Comparison of ENCODE assay signal across 9 cellular contexts in the genomic region with DNA sequence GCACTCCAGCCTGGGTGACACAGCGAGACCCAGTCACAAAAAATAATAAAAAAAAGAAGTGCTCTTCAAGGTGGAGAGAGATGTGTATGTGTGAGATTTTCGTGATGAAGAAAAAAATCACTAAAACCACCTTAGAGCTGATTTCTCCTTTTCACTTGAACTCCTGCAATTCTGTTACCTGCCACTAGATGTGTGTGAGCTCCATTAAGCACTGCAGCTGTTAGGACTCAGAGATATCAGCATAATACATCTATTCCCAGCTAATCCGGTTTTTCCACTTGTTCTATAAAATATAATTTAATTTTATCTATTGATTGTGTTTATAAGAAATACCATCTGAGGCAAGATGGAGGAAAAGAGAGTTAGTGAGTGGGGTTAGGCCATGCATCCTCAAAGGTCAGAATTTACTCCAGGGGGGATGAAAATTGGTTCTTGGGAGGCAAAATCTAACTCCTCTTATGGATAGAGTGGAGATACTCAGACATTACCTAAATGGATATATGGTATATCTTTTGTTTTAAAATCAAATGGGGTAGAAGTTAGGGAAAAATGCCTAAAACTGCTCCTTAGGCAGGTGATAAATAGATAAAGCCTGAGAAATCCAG.
DNase-seq lines count a peak whose midpoint lies in the region; ATAC-seq, FAIRE-seq and TF ChIP-seq lines count a peak whose summit lies in the region.
"Had no signal": no experiment of that assay in that cellular context is flagged by ENCODE, and none has a peak within 500 bp of the region (broad histone marks: within the 10 kb centered on the region; RNA-seq: fewer than 3 reads in every experiment).

No MANE protein-coding gene starts in this region.

- H3K79me2 ChIP-seq in K562 (ENCODE audit: control insufficient read depth, insufficient read depth, low read length): no peaks in the 10 kb centered on the region

- no peaks in the 10 kb centered on the region for H3K27me3 ChIP-seq in K562 (ENCODE audit: control insufficient read depth in 2 of 2, insufficient read depth in 2 of 2, low read length in 2 of 2)
- H3K27me3 ChIP-seq: BLaER1 had no signal

- CTCF ChIA-PET in K562 (lab: Yijun Ruan, JAX; ENCODE audit: low intra/inter-chr PET ratio): no interaction called here

- no peaks in the 10 kb centered on the region for H3K9me3 ChIP-seq in K562 (replicated peaks; ENCODE audit: control insufficient read depth, insufficient read depth, low read depth, low read length)
- H3K9me3 ChIP-seq: BLaER1 had no signal

- peak; percentile 72 for ATAC-seq in GM21723 (IDR thresholded peaks at IDR 0.05; ENCODE audit: unreplicated experiment)
- peak; percentile 68; the same call in 2 of the 3 replicates for ATAC-seq in K562
- ATAC-seq in GM19463 (IDR thresholded peaks at IDR 0.05; ENCODE audit: unreplicated experiment): no peak

- intact Hi-C loops in K562 (cut with micrococcal nuclease): no loop called here

- H2AFZ ChIP-seq in K562 (ENCODE audit: low read depth, low read length): no peak overlapping the region

- no peaks in the 10 kb centered on the region for H4K20me1 ChIP-seq in K562 (replicated peaks; ENCODE audit: control insufficient read depth, insufficient read depth, low read length)
- H4K20me1 ChIP-seq: BLaER1 had no signal

- no peaks in the 10 kb centered on the region for H3K9me1 ChIP-seq in K562 (ENCODE audit: control insufficient read depth, insufficient read depth, low read length)

- FAIRE-seq in K562 (lab: Jason Lieb, UNC): peak; percentile 69

- no peaks in the 10 kb centered on the region for H3K36me3 ChIP-seq in K562 (ENCODE audit: control insufficient read depth, insufficient read depth, low read length)
- H3K36me3 ChIP-seq: BLaER1 had no signal

- TF ChIP-seq EP300 in K562 (IDR thresholded peaks at IDR 0.05; ENCODE audit: low read length): no peak

- BruUV-seq in K562 (replicated peaks; lab: Mats Ljungman, UMichigan): no TSS peak

- 0% methylated on average over 3 of the region's 3 CpGs for WGBS in K562 (ENCODE audit: insufficient coverage, low coverage, missing lambda C conversion rate)

- TF ChIP-seq POLR2A in K562 (conservative IDR thresholded peaks at IDR 0.05): no peak

- H3K4me1 ChIP-seq in K562 (replicated peaks in 1 of 2; ENCODE audit: control insufficient read depth in 2 of 2, insufficient read depth in 2 of 2, low read length in 2 of 2): no peaks in the 10 kb centered on the region
- H3K4me1 ChIP-seq: BLaER1 had no signal

- H3K4me2 ChIP-seq in K562 (ENCODE audit: insufficient read depth, low read length): no peak overlapping the region
- H3K4me2 ChIP-seq: BLaER1 had no signal

- H3K27ac ChIP-seq in K562 (ENCODE audit: extremely low read depth, low read depth, low read length): no peak overlapping the region
- H3K27ac ChIP-seq: BLaER1 had no signal

- H3K9ac ChIP-seq in K562 (ENCODE audit: insufficient read depth in 1 of 2, low read depth in 2 of 2, low read length in 2 of 2): no peak overlapping the region
- H3K9ac ChIP-seq: BLaER1 had no signal

- POLR2A ChIA-PET in K562 (lab: Yijun Ruan, JAX): interaction anchor here (0.6 kb wide), 1 partner anchor 7 kb away, joined by 3 read pairs; no protein-coding TSS in a partner anchor

- no peak overlapping the region for H3K4me3 ChIP-seq in K562
- H3K4me3 ChIP-seq: BLaER1 had no signal

- peak; percentile 14 to 40 for TF ChIP-seq RAD21 in K562 (CRISPR knock-in tag; conservative IDR thresholded peaks at IDR 0.05 in 1 of 2, IDR thresholded peaks at IDR 0.05 in 1 of 2)

- in situ Hi-C loops in K562 (cut with MboI): loop anchor here (25.0 kb wide), 1 partner anchor 852 kb away; no protein-coding TSS in a partner anchor

- DNase-seq in DMS79 treated with DMSO at 0.1 percent for 48 hours (lab: John Stamatoyannopoulos, UW) (peak; percentile 42), DMS79 (lab: John Stamatoyannopoulos, UW) (no peak), NCI-H1694 treated with DMSO at 0.1 percent for 48 hours (lab: John Stamatoyannopoulos, UW) (peak; percentile 72), K562 (ENCODE audit: extremely low read depth in 1 of 4, low spot score in 3 of 4) (peak; percentile 12 to 28 (median 22)), medulla oblongata (ENCODE audit: extremely low spot score) (peak; percentile 20)
- no peak for DNase-seq in activated CD4-positive, CD25-positive, alpha-beta regulatory T cell (lab: John Stamatoyannopoulos, UW)

- peak; percentile 32 to 55 (median 54) for TF ChIP-seq CTCF in K562 (IDR thresholded peaks at IDR 0.05 in 2 of 3, conservative IDR thresholded peaks at IDR 0.05 in 1 of 3; ENCODE audit: insufficient read depth in 2 of 3, low read depth in 1 of 3, low read length in 3 of 3)

TF ChIP-seq in K562, 482 proteins besides CTCF, POLR2A, EP300 and RAD21:
- TF ChIP-seq SREBF2 (CRISPR knock-in tag; IDR thresholded peaks at IDR 0.05) (no peak), RAD51 (IDR thresholded peaks at IDR 0.05; ENCODE audit: borderline replicate concordance, low read depth) (no peak), HEY1 (CRISPR knock-in tag; IDR thresholded peaks at IDR 0.05; ENCODE audit: borderline replicate concordance) (no peak), CREB1 (IDR thresholded peaks at IDR 0.05) (no peak), CREB1 (CRISPR knock-in tag; IDR thresholded peaks at IDR 0.05) (no peak), ZNF3 (CRISPR knock-in tag; IDR thresholded peaks at IDR 0.05) (no peak), POU5F1 (IDR thresholded peaks at IDR 0.05; ENCODE audit: borderline replicate concordance, low read depth, low read length, partially characterized antibody) (no peak), CHD2 (IDR thresholded peaks at IDR 0.05; ENCODE audit: low read depth, low read length) (no peak), BCOR (IDR thresholded peaks at IDR 0.05) (no peak), ZNF174 (CRISPR knock-in tag; IDR thresholded peaks at IDR 0.05) (no peak), DDX20 (tag; IDR thresholded peaks at IDR 0.05; ENCODE audit: low read depth) (no peak), FIP1L1 (IDR thresholded peaks at IDR 0.05; ENCODE audit: low read depth, low read length, poor library complexity, severe bottlenecking) (no peak)
- TF ChIP-seq, protein P1, sequence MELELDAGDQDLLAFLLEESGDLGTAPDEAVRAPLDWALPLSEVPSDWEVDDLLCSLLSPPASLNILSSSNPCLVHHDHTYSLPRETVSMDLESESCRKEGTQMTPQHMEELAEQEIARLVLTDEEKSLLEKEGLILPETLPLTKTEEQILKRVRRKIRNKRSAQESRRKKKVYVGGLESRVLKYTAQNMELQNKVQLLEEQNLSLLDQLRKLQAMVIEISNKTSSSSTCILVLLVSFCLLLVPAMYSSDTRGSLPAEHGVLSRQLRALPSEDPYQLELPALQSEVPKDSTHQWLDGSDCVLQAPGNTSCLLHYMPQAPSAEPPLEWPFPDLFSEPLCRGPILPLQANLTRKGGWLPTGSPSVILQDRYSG (tag; conservative IDR thresholded peaks at IDR 0.05; ENCODE audit: low read depth): no peak
- TF ChIP-seq, protein P2, sequence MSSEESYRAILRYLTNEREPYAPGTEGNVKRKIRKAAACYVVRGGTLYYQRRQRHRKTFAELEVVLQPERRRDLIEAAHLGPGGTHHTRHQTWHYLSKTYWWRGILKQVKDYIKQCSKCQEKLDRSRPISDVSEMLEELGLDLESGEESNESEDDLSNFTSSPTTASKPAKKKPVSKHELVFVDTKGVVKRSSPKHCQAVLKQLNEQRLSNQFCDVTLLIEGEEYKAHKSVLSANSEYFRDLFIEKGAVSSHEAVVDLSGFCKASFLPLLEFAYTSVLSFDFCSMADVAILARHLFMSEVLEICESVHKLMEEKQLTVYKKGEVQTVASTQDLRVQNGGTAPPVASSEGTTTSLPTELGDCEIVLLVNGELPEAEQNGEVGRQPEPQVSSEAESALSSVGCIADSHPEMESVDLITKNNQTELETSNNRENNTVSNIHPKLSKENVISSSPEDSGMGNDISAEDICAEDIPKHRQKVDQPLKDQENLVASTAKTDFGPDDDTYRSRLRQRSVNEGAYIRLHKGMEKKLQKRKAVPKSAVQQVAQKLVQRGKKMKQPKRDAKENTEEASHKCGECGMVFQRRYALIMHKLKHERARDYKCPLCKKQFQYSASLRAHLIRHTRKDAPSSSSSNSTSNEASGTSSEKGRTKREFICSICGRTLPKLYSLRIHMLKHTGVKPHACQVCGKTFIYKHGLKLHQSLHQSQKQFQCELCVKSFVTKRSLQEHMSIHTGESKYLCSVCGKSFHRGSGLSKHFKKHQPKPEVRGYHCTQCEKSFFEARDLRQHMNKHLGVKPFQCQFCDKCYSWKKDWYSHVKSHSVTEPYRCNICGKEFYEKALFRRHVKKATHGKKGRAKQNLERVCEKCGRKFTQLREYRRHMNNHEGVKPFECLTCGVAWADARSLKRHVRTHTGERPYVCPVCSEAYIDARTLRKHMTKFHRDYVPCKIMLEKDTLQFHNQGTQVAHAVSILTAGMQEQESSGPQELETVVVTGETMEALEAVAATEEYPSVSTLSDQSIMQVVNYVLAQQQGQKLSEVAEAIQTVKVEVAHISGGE (CRISPR knock-in tag; IDR thresholded peaks at IDR 0.05): no peak

Comparison
In these comparisons a context has a peak if more than half of its experiments do, and no peak if none do; other contexts are left out.
1. DNase-seq: peak in DMS79 treated with DMSO at 0.1 percent for 48 hours (single experiment), NCI-H1694 treated with DMSO at 0.1 percent for 48 hours (single experiment), K562 (4 of 4) and medulla oblongata (single experiment); none in DMS79 (single experiment) and activated CD4-positive, CD25-positive, alpha-beta regulatory T cell (0 of 4).